17 cellular contexts compared by ENCODE assay signal in genomic region chr5:87095787-87096186, GRCh38.
"Had no signal": no experiment of that assay in that cellular context is flagged by ENCODE, and none has a peak within 500 bp of the region (broad histone marks: within the 10 kb centered on the region; RNA-seq: fewer than 3 reads in every experiment).

No MANE protein-coding gene starts in this region.

- ATAC-seq: K562 had no signal

- H3K9me3 Mint-ChIP-seq: IgD-negative memory B cell had no signal

- DNase-seq: Kasumi-1, MM.1S, NCI-H1092 treated with DMSO at 0.1 percent for 48 hours, NCI-H1436, NCI-H187, NCI-H2029, NCI-H2081 treated with DMSO at 0.1 percent for 48 hours, NCI-H2171, NCI-H226, NCI-H446, NCI-H510A treated with DMSO at 0.1 percent for 48 hours, NCI-H526, Right ventricle myocardium superior, RPMI8226, SIG-M5 had no signal

- H3K4me3 Mint-ChIP-seq: IgD-negative memory B cell had no signal

- H3K27ac Mint-ChIP-seq: IgD-negative memory B cell had no signal

- H3K36me3 Mint-ChIP-seq: IgD-negative memory B cell had no signal

- H3K27me3 Mint-ChIP-seq: IgD-negative memory B cell had no signal
